Comparison of ENCODE assay signal across 13 cellular contexts in genomic region chr11:109037856-109038780, GRCh38.
DNase-seq lines count a peak whose midpoint lies in the region; ATAC-seq, FAIRE-seq and TF ChIP-seq lines count a peak whose summit lies in the region.
"Had no signal": no experiment of that assay in that cellular context is flagged by ENCODE, and none has a peak within 500 bp of the region (broad histone marks: within the 10 kb centered on the region; RNA-seq: fewer than 3 reads in every experiment).

No MANE protein-coding gene starts in this region.

- H3K4me2 ChIP-seq in keratinocyte (ENCODE audit: control insufficient read depth, extremely low read depth, insufficient read depth, low read depth, low read length) = peak overlapping the region; percentile 0
- H3K4me2 ChIP-seq: A549 had no signal

- H3K27ac ChIP-seq in heart right ventricle = no peak overlapping the region
- peak overlapping the region; percentile 37 for H3K27ac ChIP-seq in keratinocyte (ENCODE audit: control insufficient read depth, insufficient read depth, low read length)
- no peak overlapping the region for H3K27ac ChIP-seq in aorta (ENCODE audit: low read depth in 1 of 2, low read length in 2 of 2)
- H3K27ac ChIP-seq: A549 had no signal

- DNase-seq in left cardiac atrium (peak; percentile 21), heart right ventricle (no peak), cardiac fibroblast (ENCODE audit: low read depth in 2 of 2) (peak; percentile 85 to 91), keratinocyte (ENCODE audit: low read depth, low spot score) (no peak), aorta (no peak), T-helper 1 cell (no peak), COLO668 (lab: John Stamatoyannopoulos, UW; ENCODE audit: unreplicated experiment) (no peak)
- DNase-seq: activated CD4-positive, alpha-beta T cell treated with anti-CD3 and anti-CD28 coated beads, Interleukin-2, amount 10 ng/mL, durations not matched to agents 7 days and 5 days; NCI-H524 had no signal

- H3K79me2 ChIP-seq in keratinocyte (ENCODE audit: control insufficient read depth, insufficient read depth, low read length) = no peaks in the 10 kb centered on the region

- FAIRE-seq in keratinocyte (lab: Jason Lieb, UNC) = peak; percentile 72
- FAIRE-seq: A549, G401.6 had no signal

- intact Hi-C loops in left cardiac atrium (cut with DNase I) = no loop called here
- intact Hi-C loops in heart right ventricle (cut with DNase I) = no loop called here
- intact Hi-C loops in aorta (cut with DNase I) = no loop called here

- H3K4me1 ChIP-seq in heart right ventricle (no peaks in the 10 kb centered on the region), keratinocyte (ENCODE audit: control insufficient read depth, extremely low read depth, insufficient read depth, low read length) (peaks cover 31% of the 10 kb centered on the region), aorta (ENCODE audit: control insufficient read depth in 1 of 2, insufficient read depth in 2 of 2, low read length in 2 of 2) (peaks cover 0 to 4% of the 10 kb centered on the region in 2 donors)
- H3K4me1 ChIP-seq: A549 had no signal

- H3K9me3 ChIP-seq in heart right ventricle (no peaks in the 10 kb centered on the region), keratinocyte (ENCODE audit: control insufficient read depth, low read depth, low read length) (no peaks in the 10 kb centered on the region), aorta (ENCODE audit: control insufficient read depth, low read length) (no peaks in the 10 kb centered on the region)
- H3K9me3 ChIP-seq: A549 had no signal

- no peak overlapping the region for H2AFZ ChIP-seq in keratinocyte (ENCODE audit: control insufficient read depth, low read length)

- no peak overlapping the region for H3K4me3 ChIP-seq in heart right ventricle
- H3K4me3 ChIP-seq in cardiac fibroblast (replicated peaks in 1 of 2; ENCODE audit: low read depth in 2 of 2, low read length in 2 of 2) = no peak overlapping the region
- no peak overlapping the region for H3K4me3 ChIP-seq in keratinocyte (ENCODE audit: control insufficient read depth in 2 of 3, extremely low read depth in 1 of 3, insufficient read depth in 2 of 3, low read depth in 1 of 3, low read length in 3 of 3)
- H3K4me3 ChIP-seq in aorta (ENCODE audit: low read length in 2 of 2) = no peak overlapping the region
- H3K4me3 ChIP-seq: A549, skin epidermis had no signal

- TF ChIP-seq CTCF in heart right ventricle (IDR thresholded peaks at IDR 0.05) (no peak), cardiac fibroblast (IDR thresholded peaks at IDR 0.05; ENCODE audit: low read depth, low read length) (no peak), keratinocyte (optimal IDR thresholded peaks at IDR 0.05 in 1 of 3, IDR thresholded peaks at IDR 0.05 in 1 of 3, conservative IDR thresholded peaks at IDR 0.05 in 1 of 3; ENCODE audit: extremely low read depth in 1 of 3, insufficient read depth in 2 of 3, low read length in 3 of 3) (peak in 1 of 3 experiments; percentile 65)

- no peaks in the 10 kb centered on the region for H3K9me1 ChIP-seq in keratinocyte (ENCODE audit: control insufficient read depth, extremely low read depth, insufficient read depth, low read length)

- H3K27me3 ChIP-seq in heart right ventricle = no peaks in the 10 kb centered on the region
- no peaks in the 10 kb centered on the region for H3K27me3 ChIP-seq in keratinocyte (ENCODE audit: control insufficient read depth, extremely low read depth, insufficient read depth, low read length)
- no peaks in the 10 kb centered on the region for H3K27me3 ChIP-seq in aorta (ENCODE audit: control insufficient read depth in 1 of 2, insufficient read depth in 2 of 2, low read length in 1 of 2)

- ATAC-seq in left cardiac atrium (peak in 1 of 2 donors; percentile 81), heart right ventricle (no peak), aorta (ENCODE audit: low FRiP score) (peak; percentile 51), GM18511 (IDR thresholded peaks at IDR 0.05; ENCODE audit: unreplicated experiment) (no peak)
- ATAC-seq: A549 had no signal

- WGBS in heart right ventricle, 2 donors = 63 to 64% methylated on average over 3 of the region's 3 CpGs
- WGBS in aorta, 2 donors = 25 to 26% methylated on average over 3 of the region's 3 CpGs

- dilution Hi-C loops in keratinocyte (cut with MboI; ENCODE audit: extremely low pct_ligation_motif_present, low sequenced_read_pairs) = no loop called here

- H3K36me3 ChIP-seq in heart right ventricle (no peaks in the 10 kb centered on the region), keratinocyte (ENCODE audit: control insufficient read depth in 2 of 2, extremely low read depth in 1 of 2, insufficient read depth in 2 of 2, low read length in 2 of 2) (no peaks in the 10 kb centered on the region), aorta (ENCODE audit: control insufficient read depth in 1 of 2, insufficient read depth in 2 of 2, low read length in 1 of 2) (no peaks in the 10 kb centered on the region)

- no peaks in the 10 kb centered on the region for H4K20me1 ChIP-seq in keratinocyte (ENCODE audit: control insufficient read depth, extremely low read depth, insufficient read depth, low read length)

- H3K9ac ChIP-seq in keratinocyte (ENCODE audit: control insufficient read depth, extremely low read depth, insufficient read depth, low read length) = no peak overlapping the region

Comparison
In these comparisons a context has a peak if more than half of its experiments do, and no peak if none do; other contexts are left out.
1. DNase-seq: peak in left cardiac atrium (single experiment) and cardiac fibroblast (2 of 2); none in heart right ventricle (0 of 2), keratinocyte (single experiment), aorta (0 of 2), T-helper 1 cell (0 of 5) and COLO668 (single experiment).